8 cellular contexts compared by ENCODE assay signal in genomic region chr12:98424726-98425401, GRCh38.
DNase-seq lines count a peak whose midpoint lies in the region; ATAC-seq and TF ChIP-seq lines count a peak whose summit lies in the region.

No MANE protein-coding gene starts in this region.

- H3K4me3 Mint-ChIP-seq in chondrocyte (ENCODE audit: unreplicated experiment) = no peak overlapping the region

- CTCF ChIA-PET in AG04450 (lab: Charles Lee) = interaction anchor here (0.6 to 4.3 kb wide), 21 partner anchors 12 to 573 kb away, joined by 3 to 18 read pairs (median 5); partner anchors contain the start of gene TMPO

- ATAC-seq in GM18858 (IDR thresholded peaks at IDR 0.05; ENCODE audit: unreplicated experiment) (peak; percentile 92), HG03066 (IDR thresholded peaks at IDR 0.05; ENCODE audit: low read depth, unreplicated experiment) (peak; percentile 86), left lobe of liver (peak; percentile 96)

- POLR2A ChIA-PET in AG04450 (lab: Yijun Ruan, JAX) = interaction anchor here (0.6 kb wide), 1 partner anchor 133 kb away, joined by 3 read pairs; no protein-coding TSS in a partner anchor

- TF ChIP-seq CTCF in AG04450 (IDR thresholded peaks at IDR 0.05; ENCODE audit: low read depth, low read length) (peak; percentile 73), VCaP (conservative IDR thresholded peaks at IDR 0.05) (peak; percentile 89), chondrocyte (IDR thresholded peaks at IDR 0.05) (peak; percentile 96)

- H3K36me3 Mint-ChIP-seq in chondrocyte (ENCODE audit: low read depth) = no peaks in the 10 kb centered on the region

- no peak overlapping the region for H3K27ac ChIP-seq in AG04450 (ENCODE audit: low read depth, low read length)
- no peak overlapping the region for H3K27ac ChIP-seq in VCaP

- H3K27ac Mint-ChIP-seq in chondrocyte (ENCODE audit: unreplicated experiment) = peak overlapping the region; percentile 39

- no peaks in the 10 kb centered on the region for H3K9me3 Mint-ChIP-seq in chondrocyte (ENCODE audit: low read depth)

- H3K9me3 ChIP-seq in AG04450 (ENCODE audit: control insufficient read depth, insufficient read depth, low read length) = no peaks in the 10 kb centered on the region

- H3K27me3 Mint-ChIP-seq in chondrocyte (ENCODE audit: low read depth) = no peaks in the 10 kb centered on the region

- H3K27me3 ChIP-seq in AG04450 (ENCODE audit: control insufficient read depth, insufficient read depth, low read length) = no peaks in the 10 kb centered on the region

- no peak overlapping the region for H3K4me3 ChIP-seq in AG04450 (ENCODE audit: low read depth, low read length)

- peaks cover 30% of the 10 kb centered on the region for H3K4me1 Mint-ChIP-seq in chondrocyte (ENCODE audit: low read depth)

- DNase-seq in AG04450 (ENCODE audit: low read depth, low spot score) = peak; percentile 43
- peak; percentile 40 for DNase-seq in NCI-H2171 (lab: John Stamatoyannopoulos, UW)
- DNase-seq in chondrocyte (ENCODE audit: low spot score) = no peak
- DNase-seq in left lobe of liver (ENCODE audit: low spot score) = peak; percentile 61
- DNase-seq in stimulated activated CD4-positive, alpha-beta T cell treated with anti-CD3 and anti-CD28 coated beads, TNF-alpha, amount 100 ng/mL, for 24 hours (ENCODE audit: low read depth in 3 of 3) = peak; percentile 9 to 48 (median 11)
